18 cellular contexts compared by ENCODE assay signal in genomic region chr1:88433556-88433955, GRCh38.
"Had no signal": no experiment of that assay in that cellular context is flagged by ENCODE, and none has a peak within 500 bp of the region (broad histone marks: within the 10 kb centered on the region; RNA-seq: fewer than 3 reads in every experiment).

No MANE protein-coding gene starts in this region.

- ATAC-seq: body of pancreas, right lobe of liver had no signal

- H3K27me3 Mint-ChIP-seq: activated T-cell treated with anti-CD3 and anti-CD28 coated beads, Interleukin-2, amount 50 U/mL, for 24 hours; central memory CD8-positive, alpha-beta T cell; stimulated activated naive CD8-positive, alpha-beta T cell treated with anti-CD3 and anti-CD28 coated beads, Interleukin-15, Interleukin-2, amounts not matched to agents 100 ng/mL and 50 ng/mL, for 24 hours had no signal

- H3K4me3 Mint-ChIP-seq: activated naive CD4-positive, alpha-beta T cell treated with anti-CD3 and anti-CD28 coated beads, Interleukin-2, amount 50 U/mL, for 24 hours; activated T-cell treated with anti-CD3 and anti-CD28 coated beads, Interleukin-2, amount 50 U/mL, for 24 hours; central memory CD8-positive, alpha-beta T cell; nephron; stimulated activated naive CD8-positive, alpha-beta T cell treated with anti-CD3 and anti-CD28 coated beads, Interleukin-15, Interleukin-2, amounts not matched to agents 100 ng/mL and 50 ng/mL, for 24 hours had no signal

- H3K27me3 ChIP-seq: adrenal gland, body of pancreas, right lobe of liver, upper lobe of left lung had no signal

- H3K27ac Mint-ChIP-seq: activated naive CD4-positive, alpha-beta T cell treated with anti-CD3 and anti-CD28 coated beads, Interleukin-2, amount 50 U/mL, for 24 hours; activated T-cell treated with anti-CD3 and anti-CD28 coated beads, Interleukin-2, amount 50 U/mL, for 24 hours; nephron; stimulated activated naive CD8-positive, alpha-beta T cell treated with anti-CD3 and anti-CD28 coated beads, Interleukin-15, Interleukin-2, amounts not matched to agents 100 ng/mL and 50 ng/mL, for 24 hours had no signal

- DNase-seq: activated CD4-positive, alpha-beta T cell treated with anti-CD3 and anti-CD28 coated beads for 1 hour; activated CD4-positive, alpha-beta T cell treated with anti-CD3 and anti-CD28 coated beads, Interleukin-2, amount 50 U/mL, for 4 hours; activated effector memory CD4-positive, alpha-beta T cell treated with Interleukin-2 at 50 U/mL for 16 hours; activated T-cell treated with anti-CD3 and anti-CD28 coated beads, Interleukin-2, amount 50 U/mL, for 24 hours; adrenal gland; body of pancreas; cortex of kidney; effector CD4-positive, alpha-beta T cell; foreskin fibroblast; occipital lobe; right lobe of liver; T-helper 9 cell; upper lobe of left lung had no signal

- H3K36me3 ChIP-seq: adrenal gland, prostate gland, right lobe of liver, upper lobe of left lung had no signal

- H3K4me3 ChIP-seq: adrenal gland, body of pancreas, prostate gland, right lobe of liver, upper lobe of left lung had no signal

- H3K4me1 Mint-ChIP-seq: activated naive CD4-positive, alpha-beta T cell treated with anti-CD3 and anti-CD28 coated beads, Interleukin-2, amount 50 U/mL, for 24 hours; central memory CD8-positive, alpha-beta T cell; nephron had no signal
